Comparison of ENCODE assay signal across 8 cellular contexts in the genomic region with DNA sequence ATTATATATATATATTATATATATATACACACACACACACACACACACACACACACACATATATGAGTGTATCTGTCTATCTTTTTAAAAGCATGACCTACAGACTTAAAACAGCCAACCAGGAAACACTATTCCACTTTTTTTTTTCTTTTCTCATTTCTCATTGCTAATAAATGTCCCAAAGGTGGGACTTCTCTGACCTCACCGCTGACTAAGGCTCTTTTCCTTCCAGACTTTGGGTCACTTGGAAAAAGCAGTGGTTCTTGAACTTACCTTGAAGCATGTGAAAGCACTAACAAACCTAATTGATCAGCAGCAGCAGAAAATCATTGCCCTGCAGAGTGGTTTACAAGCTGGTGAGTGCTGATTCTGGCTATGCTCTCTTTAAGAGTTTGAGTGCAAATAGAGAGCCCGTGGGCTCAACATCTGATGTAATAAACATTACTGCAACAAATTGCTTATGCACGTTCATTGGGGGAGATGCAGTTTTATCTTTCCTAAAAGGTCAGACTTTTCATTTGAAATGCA.
DNase-seq lines count a peak whose midpoint lies in the region; ATAC-seq and TF ChIP-seq lines count a peak whose summit lies in the region.

No MANE protein-coding gene starts in this region.

- H3K4me3 ChIP-seq in DOHH2 (ENCODE audit: low read length) = peak overlapping the region; percentile 43
- peak overlapping the region; percentile 80 for H3K4me3 ChIP-seq in endocrine pancreas (ENCODE audit: control insufficient read depth, insufficient read depth, low read length)
- peak overlapping the region; percentile 100 for H3K4me3 ChIP-seq in parathyroid adenoma (ENCODE audit: low read depth, low read length)

- peaks cover 61% of the 10 kb centered on the region for H3K4me1 ChIP-seq in DOHH2 (ENCODE audit: control insufficient read depth, low read length)
- peaks cover 8% of the 10 kb centered on the region for H3K4me1 ChIP-seq in endocrine pancreas (ENCODE audit: control insufficient read depth, insufficient read depth, low read length)
- H3K4me1 ChIP-seq in parathyroid adenoma = peaks cover 17% of the 10 kb centered on the region

- H3K9ac ChIP-seq in endocrine pancreas (ENCODE audit: control insufficient read depth, insufficient read depth, low read length) = no peak overlapping the region
- no peak overlapping the region for H3K9ac ChIP-seq in parathyroid adenoma

- peaks cover 78% of the 10 kb centered on the region for H3K27me3 ChIP-seq in DOHH2 (ENCODE audit: control insufficient read depth, low read length)
- no peaks in the 10 kb centered on the region for H3K27me3 ChIP-seq in endocrine pancreas (ENCODE audit: control insufficient read depth, insufficient read depth, low read length)
- no peaks in the 10 kb centered on the region for H3K27me3 ChIP-seq in parathyroid adenoma (ENCODE audit: control insufficient read depth, insufficient read depth, low read length)

- H3K27ac ChIP-seq in DOHH2 (ENCODE audit: low read depth, low read length) (no peak overlapping the region), parathyroid adenoma (peak overlapping the region; percentile 98)

- no peaks in the 10 kb centered on the region for H3K9me2 ChIP-seq in DOHH2 (replicated peaks; ENCODE audit: control insufficient read depth, low read length)

- peaks cover 10% of the 10 kb centered on the region; the same call in 1 of the 2 replicates for H3K36me3 ChIP-seq in DOHH2 (ENCODE audit: control insufficient read depth, low read length)
- H3K36me3 ChIP-seq in endocrine pancreas (ENCODE audit: control insufficient read depth, insufficient read depth, low read length) = no peaks in the 10 kb centered on the region
- H3K36me3 ChIP-seq in parathyroid adenoma (ENCODE audit: control insufficient read depth, insufficient read depth, low read length) = no peaks in the 10 kb centered on the region

- H3K9me3 ChIP-seq in DOHH2 (ENCODE audit: control insufficient read depth, insufficient read depth, low read length) = no peaks in the 10 kb centered on the region
- no peaks in the 10 kb centered on the region for H3K9me3 ChIP-seq in endocrine pancreas (ENCODE audit: control insufficient read depth, low read length)
- no peaks in the 10 kb centered on the region for H3K9me3 ChIP-seq in parathyroid adenoma (ENCODE audit: control insufficient read depth, low read length)

- 0 out of 2 replicates have a peak, but pooled peaks cover 8% of the 10 kb centered on the region for H4K20me1 ChIP-seq in DOHH2 (ENCODE audit: control insufficient read depth, insufficient read depth, low read depth, low read length)

- H3K79me2 ChIP-seq in DOHH2 (ENCODE audit: control insufficient read depth, low read length) = no peaks in the 10 kb centered on the region
- H3K79me2 ChIP-seq in parathyroid adenoma = peaks cover 11% of the 10 kb centered on the region

- H3K4me2 ChIP-seq in DOHH2 (ENCODE audit: low read length) = peak overlapping the region; percentile 39
- H3K4me2 ChIP-seq in parathyroid adenoma (ENCODE audit: low read length) = peak overlapping the region; percentile 79

- ATAC-seq in GM18861 (IDR thresholded peaks at IDR 0.05; ENCODE audit: unreplicated experiment) (no peak), GM21526 (IDR thresholded peaks at IDR 0.05; ENCODE audit: low FRiP score, unreplicated experiment) (no peak), GM19351 (IDR thresholded peaks at IDR 0.05; ENCODE audit: unreplicated experiment) (no peak)

- no peak for TF ChIP-seq CTCF in DOHH2 (IDR thresholded peaks at IDR 0.05; ENCODE audit: low read depth, low read length, poor library complexity, severe bottlenecking)
- TF ChIP-seq CTCF in parathyroid adenoma (IDR thresholded peaks at IDR 0.05) = no peak

- peaks cover 13% of the 10 kb centered on the region for H3F3A ChIP-seq in DOHH2 (ENCODE audit: control insufficient read depth, insufficient read depth)

- DNase-seq in NOMO-1 treated with DMSO at 0.1 percent for 48 hours (lab: John Stamatoyannopoulos, UW; ENCODE audit: unreplicated experiment) (peak; percentile 28), 8988T (no peak)

- no peak overlapping the region for H2AFZ ChIP-seq in parathyroid adenoma

Comparison
In these comparisons a context has a peak if more than half of its experiments do, and no peak if none do; other contexts are left out.
1. H3K4me3 ChIP-seq: peak in every context shown above with its lines; median percentile 100 in parathyroid adenoma; 80 in endocrine pancreas; 43 in DOHH2.